In genomic region chr13:111948811-111949210, GRCh38 we compare ENCODE assay signal across 31 cellular contexts.
"Had no signal": no experiment of that assay in that cellular context is flagged by ENCODE, and none has a peak within 500 bp of the region (broad histone marks: within the 10 kb centered on the region; RNA-seq: fewer than 3 reads in every experiment).

No MANE protein-coding gene starts in this region.

- H3K27me3 ChIP-seq: adrenal gland, body of pancreas, SJCRH30 had no signal

- H3K9me3 Mint-ChIP-seq: activated CD8-positive, alpha-beta T cell treated with anti-CD3 and anti-CD28 coated beads for 36 hours; activated naive CD4-positive, alpha-beta T cell treated with anti-CD3 and anti-CD28 coated beads for 36 hours; activated T-helper 17 cell treated with anti-CD3 and anti-CD28 coated beads, Interleukin-2, amount 50 U/mL, for 72 hours had no signal

- H3K4me1 ChIP-seq: adrenal gland, body of pancreas, breast epithelium had no signal

- H3K4me3 Mint-ChIP-seq: activated CD8-positive, alpha-beta T cell treated with anti-CD3 and anti-CD28 coated beads for 36 hours; activated naive CD4-positive, alpha-beta T cell treated with anti-CD3 and anti-CD28 coated beads for 36 hours; activated T-cell treated with anti-CD3 and anti-CD28 coated beads, Interleukin-2, amount 50 U/mL, for 72 hours; activated T-helper 17 cell treated with anti-CD3 and anti-CD28 coated beads, Interleukin-2, amount 50 U/mL, for 72 hours had no signal

- H3K4me3 ChIP-seq: adrenal gland, body of pancreas, breast epithelium, MG63, SJCRH30, SK-N-MC had no signal

- H3K36me3 Mint-ChIP-seq: activated naive CD4-positive, alpha-beta T cell treated with anti-CD3 and anti-CD28 coated beads, Interleukin-2, amount 50 U/mL, for 72 hours had no signal

- H3K9me3 ChIP-seq: adrenal gland, MG63, SJCRH30 had no signal

- H3K4me1 Mint-ChIP-seq: activated T-helper 17 cell treated with anti-CD3 and anti-CD28 coated beads, Interleukin-2, amount 50 U/mL, for 72 hours had no signal

- H3K27ac ChIP-seq: adrenal gland, body of pancreas, breast epithelium, SJCRH30, SK-N-MC, WERI-Rb-1 had no signal

- DNase-seq: activated CD4-positive, alpha-beta T cell treated with anti-CD3 and anti-CD28 coated beads for 1 hour; activated CD4-positive, alpha-beta T cell treated with anti-CD3 and anti-CD28 coated beads for 48 hours; activated CD4-positive, CD25-positive, alpha-beta regulatory T cell; activated CD8-positive, alpha-beta T cell treated with anti-CD3 and anti-CD28 coated beads for 36 hours; activated gamma-delta T cell treated with Interleukin-2 at 50 U/mL for 16 hours; activated naive CD4-positive, alpha-beta T cell treated with anti-CD3 and anti-CD28 coated beads for 36 hours; activated T-cell treated with anti-CD3 and anti-CD28 coated beads, Interleukin-2, amount 50 U/mL, for 1 hour; activated T-cell treated with anti-CD3 and anti-CD28 coated beads, Interleukin-2, amount 50 U/mL, for 72 hours; body of pancreas; caudate nucleus; Kasumi-1; KG1; MG63; NCI-H1048; NCI-H1105 treated with DMSO at 0.1 percent for 48 hours; NCI-H1436; NCI-H1694; NCI-H1930; NCI-H2081 treated with DMSO at 0.1 percent for 48 hours; NCI-H345; NCI-H524 treated with DMSO at 0.1 percent for 48 hours; SHP77; SJCRH30; T1000; WERI-Rb-1 had no signal

- H3K27ac Mint-ChIP-seq: activated CD8-positive, alpha-beta T cell treated with anti-CD3 and anti-CD28 coated beads for 36 hours; activated naive CD4-positive, alpha-beta T cell treated with anti-CD3 and anti-CD28 coated beads for 36 hours; activated naive CD4-positive, alpha-beta T cell treated with anti-CD3 and anti-CD28 coated beads, Interleukin-2, amount 50 U/mL, for 72 hours; activated T-cell treated with anti-CD3 and anti-CD28 coated beads, Interleukin-2, amount 50 U/mL, for 72 hours; activated T-helper 17 cell treated with anti-CD3 and anti-CD28 coated beads, Interleukin-2, amount 50 U/mL, for 72 hours had no signal

- H3K36me3 ChIP-seq: adrenal gland, breast epithelium, MG63, SJCRH30, WERI-Rb-1 had no signal

- ATAC-seq: activated CD8-positive, alpha-beta T cell treated with anti-CD3 and anti-CD28 coated beads for 36 hours; activated naive CD4-positive, alpha-beta T cell treated with anti-CD3 and anti-CD28 coated beads, Interleukin-2, amount 50 U/mL, for 72 hours; activated T-cell treated with anti-CD3 and anti-CD28 coated beads, Interleukin-2, amount 50 U/mL, for 72 hours; activated T-helper 17 cell treated with anti-CD3 and anti-CD28 coated beads, Interleukin-2, amount 50 U/mL, for 72 hours; body of pancreas; Panc1 had no signal
